Comparison of ENCODE assay signal across 16 cellular contexts in the genomic region with DNA sequence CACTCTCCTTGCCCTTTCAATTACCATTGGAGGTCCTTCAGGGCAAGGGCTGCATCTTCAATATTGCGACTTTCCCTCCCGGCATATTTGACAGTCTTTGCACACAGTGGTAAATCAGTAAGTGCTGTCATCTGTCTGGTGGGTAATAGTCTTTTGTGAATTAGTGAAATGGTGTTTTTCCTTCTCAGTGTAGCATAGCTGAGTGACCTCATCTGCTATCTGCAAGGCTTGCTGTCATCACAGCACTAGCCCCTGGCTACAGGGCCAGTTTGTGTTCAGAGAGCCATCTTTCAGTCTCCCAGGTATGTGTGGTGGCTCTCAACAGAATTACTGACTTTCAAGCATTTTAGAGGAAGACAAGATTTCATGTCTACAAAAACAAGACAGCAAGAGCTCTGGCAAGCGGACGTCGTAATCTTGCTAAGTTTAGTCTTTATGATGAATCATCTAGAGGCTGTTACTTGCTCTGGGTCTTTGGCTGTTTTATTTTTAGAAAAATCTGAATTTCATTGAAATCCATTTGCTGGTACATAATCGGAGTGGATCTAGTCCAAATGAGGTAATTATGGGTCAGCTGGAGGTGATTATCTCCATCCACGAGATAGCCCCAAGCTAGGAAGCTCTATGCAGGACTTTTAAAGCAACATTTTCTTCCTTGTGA.
DNase-seq lines count a peak whose midpoint lies in the region; ATAC-seq, FAIRE-seq and TF ChIP-seq lines count a peak whose summit lies in the region.
"Had no signal": no experiment of that assay in that cellular context is flagged by ENCODE, and none has a peak within 500 bp of the region (broad histone marks: within the 10 kb centered on the region; RNA-seq: fewer than 3 reads in every experiment).

No MANE protein-coding gene starts in this region.

- no peak for ATAC-seq in GM18858 (IDR thresholded peaks at IDR 0.05; ENCODE audit: unreplicated experiment)

- peaks cover 6% of the 10 kb centered on the region for H3K4me1 Mint-ChIP-seq in astrocyte (ENCODE audit: low read depth, unreplicated experiment)
- H3K4me1 Mint-ChIP-seq in CD4-positive, alpha-beta memory T cell: no peaks in the 10 kb centered on the region
- H3K4me1 Mint-ChIP-seq: activated CD4-positive, alpha-beta memory T cell treated with anti-CD3 and anti-CD28 coated beads, Interleukin-2, amount 10 ng/mL, durations not matched to agents 7 days and 5 days had no signal

- TF ChIP-seq CTCF in AG09309 (IDR thresholded peaks at IDR 0.05; ENCODE audit: control insufficient read depth, insufficient read depth, low read depth, low read length, missing control alignments): no peak
- no peak for TF ChIP-seq CTCF in astrocyte (IDR thresholded peaks at IDR 0.05; ENCODE audit: insufficient read depth, low read depth, low read length)
- no peak for TF ChIP-seq CTCF in PC-9 (conservative IDR thresholded peaks at IDR 0.05)

- H3K9me3 Mint-ChIP-seq in astrocyte (ENCODE audit: unreplicated experiment): no peaks in the 10 kb centered on the region
- no peaks in the 10 kb centered on the region for H3K9me3 Mint-ChIP-seq in CD4-positive, alpha-beta memory T cell
- H3K9me3 Mint-ChIP-seq: activated CD4-positive, alpha-beta memory T cell treated with anti-CD3 and anti-CD28 coated beads, Interleukin-2, amount 10 ng/mL, durations not matched to agents 7 days and 5 days had no signal

- peak; percentile 64 for FAIRE-seq in astrocyte (lab: Jason Lieb, UNC)
- FAIRE-seq: RCC 7860 had no signal

- no peaks in the 10 kb centered on the region for H3K36me3 ChIP-seq in astrocyte (ENCODE audit: insufficient read depth, low read length)
- no peaks in the 10 kb centered on the region for H3K36me3 ChIP-seq in PC-9 (ENCODE audit: low read depth)
- no peaks in the 10 kb centered on the region for H3K36me3 ChIP-seq in CD4-positive, alpha-beta memory T cell (ENCODE audit: insufficient read depth, low read length)
- H3K36me3 ChIP-seq: BLaER1 treated with 17β-estradiol and CSF1 and Interleukin-3, amounts not matched to agents 10 nM and 100 nM; colonic mucosa had no signal

- H3K9me2 ChIP-seq in PC-9 (ENCODE audit: insufficient read depth): no peaks in the 10 kb centered on the region

- H3K9me3 ChIP-seq in astrocyte (ENCODE audit: insufficient read depth, low read depth, low read length): no peaks in the 10 kb centered on the region
- no peaks in the 10 kb centered on the region for H3K9me3 ChIP-seq in PC-9 (ENCODE audit: insufficient read depth, low read depth)
- no peaks in the 10 kb centered on the region for H3K9me3 ChIP-seq in CD4-positive, alpha-beta memory T cell (ENCODE audit: control insufficient read depth in 1 of 2, low read length in 2 of 2)
- H3K9me3 ChIP-seq: BLaER1 treated with 17β-estradiol and CSF1 and Interleukin-3, amounts not matched to agents 10 nM and 100 nM; colonic mucosa had no signal

- no peaks in the 10 kb centered on the region for H3K27me3 Mint-ChIP-seq in astrocyte (ENCODE audit: low read depth, unreplicated experiment)
- H3K27me3 Mint-ChIP-seq in CD4-positive, alpha-beta memory T cell: peaks cover 6% of the 10 kb centered on the region in 2 donors

- intact Hi-C loops in PC-9 (cut with micrococcal nuclease; ENCODE audit: unreplicated experiment): no loop called here
- intact Hi-C loops in CD4-positive, alpha-beta memory T cell (cut with micrococcal nuclease): no loop called here

- H3K27ac ChIP-seq in astrocyte (ENCODE audit: low read depth, low read length) (no peak overlapping the region), PC-9 (no peak overlapping the region)
- no peak overlapping the region for H3K27ac ChIP-seq in CD4-positive, alpha-beta memory T cell (ENCODE audit: low read depth, low read length)
- H3K27ac ChIP-seq: BLaER1 treated with 17β-estradiol and CSF1 and Interleukin-3, amounts not matched to agents 10 nM and 100 nM; colonic mucosa had no signal

- H3K4me2 ChIP-seq in astrocyte (ENCODE audit: low read length) (peak overlapping the region; percentile 47), PC-9 (no peak overlapping the region)

- no peak overlapping the region for H3K4me3 Mint-ChIP-seq in astrocyte (ENCODE audit: unreplicated experiment)
- no peak overlapping the region for H3K4me3 Mint-ChIP-seq in CD4-positive, alpha-beta memory T cell
- H3K4me3 Mint-ChIP-seq: activated CD4-positive, alpha-beta memory T cell treated with anti-CD3 and anti-CD28 coated beads, Interleukin-2, amount 10 ng/mL, durations not matched to agents 7 days and 5 days had no signal

- no peak overlapping the region for H3K27ac Mint-ChIP-seq in astrocyte (ENCODE audit: unreplicated experiment)
- no peak overlapping the region for H3K27ac Mint-ChIP-seq in CD4-positive, alpha-beta memory T cell
- H3K27ac Mint-ChIP-seq: activated CD4-positive, alpha-beta memory T cell treated with anti-CD3 and anti-CD28 coated beads, Interleukin-2, amount 10 ng/mL, durations not matched to agents 7 days and 5 days had no signal

- H4K20me1 ChIP-seq in astrocyte (ENCODE audit: insufficient read depth, low read length) (no peaks in the 10 kb centered on the region), PC-9 (ENCODE audit: insufficient read depth) (no peaks in the 10 kb centered on the region)
- H4K20me1 ChIP-seq: BLaER1 treated with 17β-estradiol and CSF1 and Interleukin-3, amounts not matched to agents 10 nM and 100 nM had no signal

- H3K4me1 ChIP-seq in astrocyte (ENCODE audit: insufficient read depth, low read length): peaks cover 10% of the 10 kb centered on the region
- H3K4me1 ChIP-seq in PC-9 (replicated peaks; ENCODE audit: insufficient read depth): no peaks in the 10 kb centered on the region
- H3K4me1 ChIP-seq in CD4-positive, alpha-beta memory T cell (ENCODE audit: insufficient read depth, low read length): no peaks in the 10 kb centered on the region
- H3K4me1 ChIP-seq: colonic mucosa had no signal

- no peaks in the 10 kb centered on the region for H3F3A ChIP-seq in PC-9 (ENCODE audit: insufficient read depth, low read depth)

- H3K79me2 ChIP-seq in astrocyte (ENCODE audit: insufficient read depth, low read length) (no peaks in the 10 kb centered on the region), PC-9 (ENCODE audit: low read depth) (no peaks in the 10 kb centered on the region)

- H2AFZ ChIP-seq in astrocyte (ENCODE audit: low read depth, low read length) (peak overlapping the region; percentile 43), PC-9 (no peak overlapping the region; the same call in 1 of the 2 replicates)

- no TSS peak for BruUV-seq in PC-9 (replicated peaks; lab: Mats Ljungman, UMichigan)

- DNase-seq in AG09309 (ENCODE audit: low read depth) (peak; percentile 71), LHCN-M2 (ENCODE audit: low read depth) (peak; percentile 44), astrocyte (ENCODE audit: low read depth) (peak; percentile 60), left kidney (ENCODE audit: low read depth, low spot score) (peak; percentile 38), PC-9 (no peak), NCI-H187 treated with DMSO at 0.1 percent for 48 hours (lab: John Stamatoyannopoulos, UW) (no peak)
- DNase-seq in CD4-positive, alpha-beta memory T cell: no peak
- DNase-seq: activated CD4-positive, alpha-beta memory T cell treated with anti-CD3 and anti-CD28 coated beads, Interleukin-2, amount 10 ng/mL, durations not matched to agents 7 days and 5 days; activated gamma-delta T cell; colonic mucosa; KG1; occipital lobe; stimulated activated CD4-positive, alpha-beta T cell treated with anti-CD3 and anti-CD28 coated beads, Interleukin-12 subunit alpha, Interleukin-12 subunit beta, amount 100 ng/mL, for 4 hours had no signal

- H3K9ac ChIP-seq in astrocyte (ENCODE audit: low read length): no peak overlapping the region
- H3K9ac ChIP-seq: BLaER1 treated with 17β-estradiol and CSF1 and Interleukin-3, amounts not matched to agents 10 nM and 100 nM had no signal

- POLR2A ChIA-PET in PC-9 (lab: Charles Lee; ENCODE audit: unreplicated experiment): no interaction called here
- POLR2A ChIA-PET in CD4-positive, alpha-beta memory T cell (lab: Charles Lee; ENCODE audit: partially characterized antibody): no interaction called here

- H3K27me3 ChIP-seq in astrocyte (ENCODE audit: insufficient read depth, low read length) (no peaks in the 10 kb centered on the region), PC-9 (ENCODE audit: insufficient read depth, low read depth) (no peaks in the 10 kb centered on the region)
- no peaks in the 10 kb centered on the region for H3K27me3 ChIP-seq in CD4-positive, alpha-beta memory T cell (ENCODE audit: insufficient read depth, low read length)
- H3K27me3 ChIP-seq: BLaER1 treated with 17β-estradiol and CSF1 and Interleukin-3, amounts not matched to agents 10 nM and 100 nM; colonic mucosa had no signal

- CTCF ChIA-PET in PC-9 (lab: Charles Lee): no interaction called here
- CTCF ChIA-PET in CD4-positive, alpha-beta memory T cell (lab: Charles Lee; ENCODE audit: partially characterized antibody): interaction anchor here (1.2 kb wide), 1 partner anchor 10 kb away, joined by 3 read pairs; no protein-coding TSS in a partner anchor

- H3K36me3 Mint-ChIP-seq in astrocyte (ENCODE audit: low read depth, unreplicated experiment): no peaks in the 10 kb centered on the region
- H3K36me3 Mint-ChIP-seq in CD4-positive, alpha-beta memory T cell: no peaks in the 10 kb centered on the region

- H3K4me3 ChIP-seq in AG09309 (ENCODE audit: control insufficient read depth, low read depth, low read length): no peak overlapping the region
- no peak overlapping the region for H3K4me3 ChIP-seq in astrocyte (ENCODE audit: insufficient read depth, low read depth, low read length)
- no peak overlapping the region for H3K4me3 ChIP-seq in PC-9
- no peak overlapping the region for H3K4me3 ChIP-seq in CD4-positive, alpha-beta memory T cell (ENCODE audit: low read length in 2 of 2)
- H3K4me3 ChIP-seq: BLaER1 treated with 17β-estradiol and CSF1 and Interleukin-3, amounts not matched to agents 10 nM and 100 nM; colonic mucosa had no signal

Comparison
In these comparisons a context has a peak if more than half of its experiments do, and no peak if none do; other contexts are left out.
1. DNase-seq: peak in AG09309 (single experiment), LHCN-M2 (single experiment), astrocyte (single experiment) and left kidney (single experiment); none in PC-9 (0 of 2), NCI-H187 treated with DMSO at 0.1 percent for 48 hours (single experiment) and CD4-positive, alpha-beta memory T cell (0 of 5).